1 cellular context compared by ENCODE assay signal in genomic region chr22:41963453-41964105, GRCh38.
TF ChIP-seq lines count a peak whose summit lies in the region.

No MANE protein-coding gene starts in this region.

TF ChIP-seq in GM23338, 12 proteins besides CTCF, POLR2A, EP300 and RAD21 (continued from another document):
- TF ChIP-seq, protein P1, sequence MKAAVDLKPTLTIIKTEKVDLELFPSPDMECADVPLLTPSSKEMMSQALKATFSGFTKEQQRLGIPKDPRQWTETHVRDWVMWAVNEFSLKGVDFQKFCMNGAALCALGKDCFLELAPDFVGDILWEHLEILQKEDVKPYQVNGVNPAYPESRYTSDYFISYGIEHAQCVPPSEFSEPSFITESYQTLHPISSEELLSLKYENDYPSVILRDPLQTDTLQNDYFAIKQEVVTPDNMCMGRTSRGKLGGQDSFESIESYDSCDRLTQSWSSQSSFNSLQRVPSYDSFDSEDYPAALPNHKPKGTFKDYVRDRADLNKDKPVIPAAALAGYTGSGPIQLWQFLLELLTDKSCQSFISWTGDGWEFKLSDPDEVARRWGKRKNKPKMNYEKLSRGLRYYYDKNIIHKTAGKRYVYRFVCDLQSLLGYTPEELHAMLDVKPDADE (IDR thresholded peaks at IDR 0.05) = no peak
- TF ChIP-seq CREB1 (CRISPR knock-in tag; IDR thresholded peaks at IDR 0.05; ENCODE audit: low read depth) (no peak), EZH2 (IDR thresholded peaks at IDR 0.05; ENCODE audit: low read depth, unreplicated experiment) (no peak), ZNF114 (CRISPR knock-in tag; IDR thresholded peaks at IDR 0.05) (no peak), POLR2AphosphoS5 (IDR thresholded peaks at IDR 0.05; ENCODE audit: low read depth) (no peak), ZNF331 (CRISPR knock-in tag; IDR thresholded peaks at IDR 0.05; ENCODE audit: low read depth) (no peak)
- TF ChIP-seq, protein P2, sequence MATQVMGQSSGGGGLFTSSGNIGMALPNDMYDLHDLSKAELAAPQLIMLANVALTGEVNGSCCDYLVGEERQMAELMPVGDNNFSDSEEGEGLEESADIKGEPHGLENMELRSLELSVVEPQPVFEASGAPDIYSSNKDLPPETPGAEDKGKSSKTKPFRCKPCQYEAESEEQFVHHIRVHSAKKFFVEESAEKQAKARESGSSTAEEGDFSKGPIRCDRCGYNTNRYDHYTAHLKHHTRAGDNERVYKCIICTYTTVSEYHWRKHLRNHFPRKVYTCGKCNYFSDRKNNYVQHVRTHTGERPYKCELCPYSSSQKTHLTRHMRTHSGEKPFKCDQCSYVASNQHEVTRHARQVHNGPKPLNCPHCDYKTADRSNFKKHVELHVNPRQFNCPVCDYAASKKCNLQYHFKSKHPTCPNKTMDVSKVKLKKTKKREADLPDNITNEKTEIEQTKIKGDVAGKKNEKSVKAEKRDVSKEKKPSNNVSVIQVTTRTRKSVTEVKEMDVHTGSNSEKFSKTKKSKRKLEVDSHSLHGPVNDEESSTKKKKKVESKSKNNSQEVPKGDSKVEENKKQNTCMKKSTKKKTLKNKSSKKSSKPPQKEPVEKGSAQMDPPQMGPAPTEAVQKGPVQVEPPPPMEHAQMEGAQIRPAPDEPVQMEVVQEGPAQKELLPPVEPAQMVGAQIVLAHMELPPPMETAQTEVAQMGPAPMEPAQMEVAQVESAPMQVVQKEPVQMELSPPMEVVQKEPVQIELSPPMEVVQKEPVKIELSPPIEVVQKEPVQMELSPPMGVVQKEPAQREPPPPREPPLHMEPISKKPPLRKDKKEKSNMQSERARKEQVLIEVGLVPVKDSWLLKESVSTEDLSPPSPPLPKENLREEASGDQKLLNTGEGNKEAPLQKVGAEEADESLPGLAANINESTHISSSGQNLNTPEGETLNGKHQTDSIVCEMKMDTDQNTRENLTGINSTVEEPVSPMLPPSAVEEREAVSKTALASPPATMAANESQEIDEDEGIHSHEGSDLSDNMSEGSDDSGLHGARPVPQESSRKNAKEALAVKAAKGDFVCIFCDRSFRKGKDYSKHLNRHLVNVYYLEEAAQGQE (IDR thresholded peaks at IDR 0.05; ENCODE audit: unreplicated experiment) = no peak
